8 cellular contexts compared by ENCODE assay signal in genomic region chr19:45863335-45863839, GRCh38. TPM values are rescaled to one million over a fixed set of nuclear protein-coding genes. Genes with fewer than 3 reads are reported as not detected.
A peak's percentile ranks its signal among the peaks of the same experiment; 100 is the strongest.
DNase-seq lines count a peak whose midpoint lies in the region; ATAC-seq and TF ChIP-seq lines count a peak whose summit lies in the region.

No MANE protein-coding gene starts in this region.

- 9% methylated on average over 19 of the region's 22 CpGs for WGBS in right lobe of liver (ENCODE audit: insufficient coverage, low coverage, low lambda C conversion rate, missing lambda C conversion rate)
- WGBS in tibial nerve, 2 donors: 3 to 7% methylated on average over 21 to 22 of the region's 22 CpGs

- TF ChIP-seq POLR2A in right lobe of liver (IDR thresholded peaks at IDR 0.05): peak; percentile 28
- TF ChIP-seq POLR2A in tibial nerve (IDR thresholded peaks at IDR 0.05): no peak

- in situ Hi-C loops in astrocyte of the cerebellum (cut with HindIII; ENCODE audit: low sequenced_read_pairs): no loop called here

- peaks cover 27% of the 10 kb centered on the region for H3K4me1 Mint-ChIP-seq in activated T-cell treated with anti-CD3 and anti-CD28 coated beads, Interleukin-2, amount 50 U/mL, for 24 hours (ENCODE audit: low read depth)

- ATAC-seq in right lobe of liver (peak in 1 of 4 donors; percentile 0), HG03342 (IDR thresholded peaks at IDR 0.05; ENCODE audit: unreplicated experiment) (no peak)

- TF ChIP-seq CTCF in astrocyte of the cerebellum (IDR thresholded peaks at IDR 0.05; ENCODE audit: low read depth, low read length, missing control alignments) (no peak), right lobe of liver (IDR thresholded peaks at IDR 0.05) (no peak), tibial nerve (IDR thresholded peaks at IDR 0.05) (no peak), GM20000 (IDR thresholded peaks at IDR 0.05; ENCODE audit: extremely low read depth, missing control alignments) (no peak)

- H3K27me3 Mint-ChIP-seq in activated T-cell treated with anti-CD3 and anti-CD28 coated beads, Interleukin-2, amount 50 U/mL, for 24 hours: peaks cover 26% of the 10 kb centered on the region

- intact Hi-C loops in right lobe of liver (cut with DNase I): no loop called here

- H3K27ac ChIP-seq in right lobe of liver: peak overlapping the region in 2 of 3 donors; percentile 32 to 62
- no peak overlapping the region for H3K27ac ChIP-seq in tibial nerve

- H3K36me3 ChIP-seq in right lobe of liver (peaks cover 0 to 11% (median 1%) of the 10 kb centered on the region in 4 donors), tibial nerve (peaks cover 0 to 24% (median 12%) of the 10 kb centered on the region in 3 donors)

- H3K4me3 Mint-ChIP-seq in activated T-cell treated with anti-CD3 and anti-CD28 coated beads, Interleukin-2, amount 50 U/mL, for 24 hours: peak overlapping the region; percentile 97

- H3K9me3 Mint-ChIP-seq in activated T-cell treated with anti-CD3 and anti-CD28 coated beads, Interleukin-2, amount 50 U/mL, for 24 hours: no peaks in the 10 kb centered on the region

- H3K36me3 Mint-ChIP-seq in activated T-cell treated with anti-CD3 and anti-CD28 coated beads, Interleukin-2, amount 50 U/mL, for 24 hours (ENCODE audit: low read depth): peaks cover 38% of the 10 kb centered on the region

- H3K27me3 ChIP-seq in right lobe of liver (no peaks in the 10 kb centered on the region), tibial nerve (peaks cover 2 to 31% of the 10 kb centered on the region in 2 donors)

- DNase-seq in activated T-cell treated with anti-CD3 and anti-CD28 coated beads, Interleukin-2, amount 50 U/mL, for 24 hours: no peak
- DNase-seq in activated T-cell treated with anti-CD3 and anti-CD28 coated beads, Interleukin-2, amount 50 U/mL, for 1 hour: no peak
- DNase-seq in astrocyte of the cerebellum (ENCODE audit: low read depth) (no peak), right lobe of liver (no peak), tibial nerve (ENCODE audit: low spot score in 2 of 2) (no peak), GM20000 (ENCODE audit: low spot score) (no peak), NCI-H2081 (lab: John Stamatoyannopoulos, UW) (no peak)

- peak overlapping the region; percentile 98 for H3K27ac Mint-ChIP-seq in activated T-cell treated with anti-CD3 and anti-CD28 coated beads, Interleukin-2, amount 50 U/mL, for 24 hours

- H3K9me3 ChIP-seq in right lobe of liver: no peaks in the 10 kb centered on the region
- no peaks in the 10 kb centered on the region for H3K9me3 ChIP-seq in tibial nerve

- H3K4me1 ChIP-seq in right lobe of liver: peaks cover 0 to 37% (median 12%) of the 10 kb centered on the region in 4 donors
- H3K4me1 ChIP-seq in tibial nerve: peaks cover 0 to 34% (median 21%) of the 10 kb centered on the region in 4 donors

- TF ChIP-seq EP300 in tibial nerve (IDR thresholded peaks at IDR 0.05): peak in 1 of 2 donors; percentile 57

- H3K4me3 ChIP-seq in astrocyte of the cerebellum (ENCODE audit: low read depth, low read length) (peak overlapping the region; percentile 63), right lobe of liver (peak overlapping the region; percentile 82 to 98 (median 92)), tibial nerve (peak overlapping the region; percentile 23 to 97 (median 94))

RNA-seq across cellular contexts. Expression of gene SYMPK, which starts 0.4 kb away (rescaled TPM):
- total RNA-seq in right lobe of liver: 10 to 100 TPM; 31.1 to 50.1 (median 42.0) TPM
- 10 to 100 TPM; 31.0 to 89.0 (median 57.4) TPM for total RNA-seq in tibial nerve

RNA-seq across cellular contexts. Expression of gene FOXA3, which starts 0.7 kb away (rescaled TPM):
- total RNA-seq in right lobe of liver (10 to 100 TPM; 18.2 to 36.1 (median 25.3) TPM), tibial nerve (not detected)

RNA-seq across cellular contexts. Expression of gene IRF2BP1, which starts 22.6 kb away (rescaled TPM):
- total RNA-seq in right lobe of liver (10 to 100 TPM; 12.8 to 21.5 (median 15.5) TPM), tibial nerve (10 to 100 TPM; 16.4 to 33.3 (median 27.2) TPM)

RNA-seq across cellular contexts. Expression of gene MYPOP, which starts 39.0 kb away (rescaled TPM):
- total RNA-seq in right lobe of liver (1 to 10 TPM; 2.5 to 5.2 (median 3.9) TPM), tibial nerve (1 to 10 TPM; 3.6 to 9.0 (median 5.5) TPM)

RNA-seq across cellular contexts. Expression of gene RSPH6A, which starts 48.3 kb away (rescaled TPM):
- not detected for total RNA-seq in right lobe of liver
- under 1 TPM in 1 of 4 donors, not detected in 3; 0.30 TPM for total RNA-seq in tibial nerve

Comparison
In these comparisons a context has a peak if more than half of its experiments do, and no peak if none do; other contexts are left out.
1. H3K27ac ChIP-seq: peak in right lobe of liver (2 of 3); none in tibial nerve (0 of 4).
2. RNA of gene FOXA3, which starts 0.7 kb away (total RNA-seq): 18.2 to 36.1 TPM in right lobe of liver; not detected in tibial nerve; every median in the first group is over 10 times any median in the second.
3. Peak in every context shown above with its lines, with median percentiles within 50 percentile points of each other: H3K4me3 ChIP-seq.